In genomic region chr2:11997142-11997541, GRCh38 we compare ENCODE assay signal across 28 cellular contexts.
"Had no signal": no experiment of that assay in that cellular context is flagged by ENCODE, and none has a peak within 500 bp of the region (broad histone marks: within the 10 kb centered on the region; RNA-seq: fewer than 3 reads in every experiment).

No MANE protein-coding gene starts in this region.

- H3K9me3 ChIP-seq: Peyer's patch had no signal

- H3K27me3 ChIP-seq: brain microvascular endothelial cell, cardiac muscle cell, MG63, Peyer's patch, SJSA1 had no signal

- H3K4me3 Mint-ChIP-seq: activated CD4-positive, alpha-beta memory T cell treated with anti-CD3 and anti-CD28 coated beads for 36 hours; activated CD4-positive, alpha-beta T cell treated with anti-CD3 and anti-CD28 coated beads, Interleukin-2, amount 10 ng/mL, durations not matched to agents 7 days and 5 days; activated naive CD4-positive, alpha-beta T cell treated with anti-CD3 and anti-CD28 coated beads, Interleukin-2, amount 10 ng/mL, durations not matched to agents 7 days and 5 days; activated naive CD8-positive, alpha-beta T cell treated with anti-CD3 and anti-CD28 coated beads for 36 hours; T-helper 1 cell treated with Interleukin-12 subunit alpha and Interleukin-12 subunit beta and Interleukin-4 antibody, amounts not matched to agents 30 μg/mL and 1 μg/mL, for 36 hours; WTC11 had no signal

- DNase-seq: activated CD4-positive, alpha-beta memory T cell treated with anti-CD3 and anti-CD28 coated beads for 36 hours; activated CD4-positive, alpha-beta T cell treated with anti-CD3 and anti-CD28 coated beads, Interleukin-2, amount 10 ng/mL, durations not matched to agents 7 days and 5 days; activated CD4-positive, CD25-positive, alpha-beta regulatory T cell treated with anti-CD3 and anti-CD28 coated beads, Interleukin-2, amount 50 U/mL, for 72 hours; activated gamma-delta T cell treated with Interleukin-2 at 50 U/mL for 16 hours; activated naive CD4-positive, alpha-beta T cell treated with anti-CD3 and anti-CD28 coated beads, Interleukin-2, amount 10 ng/mL, durations not matched to agents 7 days and 5 days; activated naive CD8-positive, alpha-beta T cell treated with anti-CD3 and anti-CD28 coated beads for 36 hours; activated T-cell treated with anti-CD3 and anti-CD28 coated beads, Interleukin-2, amount 50 U/mL, for 48 hours; MG63; NCI-H1105; NCI-H1436; NCI-H1694 treated with DMSO at 0.1 percent for 48 hours; NCI-H2029 treated with DMSO at 0.1 percent for 48 hours; NCI-H345; NCI-H510A; NCI-H69; NK-92 treated with Interleukin-12 subunit alpha and Interleukin-12 subunit beta, amount 100 ng/mL, for 24 hours; Peyer's patch; SHP77; T-helper 9 cell had no signal

- H3K36me3 Mint-ChIP-seq: activated naive CD4-positive, alpha-beta T cell treated with anti-CD3 and anti-CD28 coated beads, Interleukin-2, amount 10 ng/mL, durations not matched to agents 7 days and 5 days had no signal

- H3K4me1 ChIP-seq: Peyer's patch had no signal

- H3K4me3 ChIP-seq: cardiac muscle cell, MG63, Peyer's patch, SJSA1 had no signal

- ATAC-seq: SK-N-SH treated with all-trans-retinoic acid at 6 μM for 48 hours, WTC11 had no signal

- H3K4me2 ChIP-seq: KMS-11 had no signal

- H3K4me1 Mint-ChIP-seq: WTC11 had no signal

- H3K9ac ChIP-seq: KMS-11 had no signal

- H3K36me3 ChIP-seq: brain microvascular endothelial cell, cardiac muscle cell, MG63, Peyer's patch, SJSA1 had no signal

- H3K27ac Mint-ChIP-seq: activated CD4-positive, alpha-beta memory T cell treated with anti-CD3 and anti-CD28 coated beads for 36 hours; activated CD4-positive, alpha-beta T cell treated with anti-CD3 and anti-CD28 coated beads, Interleukin-2, amount 10 ng/mL, durations not matched to agents 7 days and 5 days; activated naive CD4-positive, alpha-beta T cell treated with anti-CD3 and anti-CD28 coated beads, Interleukin-2, amount 10 ng/mL, durations not matched to agents 7 days and 5 days; activated naive CD8-positive, alpha-beta T cell treated with anti-CD3 and anti-CD28 coated beads for 36 hours; activated T-helper 2 cell treated with anti-CD3 and anti-CD28 coated beads, Interferon-gamma antibody, Interleukin-2, Interleukin-4, amounts not matched to agents 10 μg/mL and 5 μg/mL and 100 μg/mL, durations not matched to agents 14 hours and 24 hours and 36 hours; T-helper 1 cell treated with Interleukin-12 subunit alpha and Interleukin-12 subunit beta and Interleukin-4 antibody, amounts not matched to agents 30 μg/mL and 1 μg/mL, for 36 hours; WTC11 had no signal

- H3K27ac ChIP-seq: brain microvascular endothelial cell, cardiac muscle cell, KMS-11, Peyer's patch, RWPE1 had no signal
